Comparison of ENCODE assay signal across 29 cellular contexts in the genomic region with DNA sequence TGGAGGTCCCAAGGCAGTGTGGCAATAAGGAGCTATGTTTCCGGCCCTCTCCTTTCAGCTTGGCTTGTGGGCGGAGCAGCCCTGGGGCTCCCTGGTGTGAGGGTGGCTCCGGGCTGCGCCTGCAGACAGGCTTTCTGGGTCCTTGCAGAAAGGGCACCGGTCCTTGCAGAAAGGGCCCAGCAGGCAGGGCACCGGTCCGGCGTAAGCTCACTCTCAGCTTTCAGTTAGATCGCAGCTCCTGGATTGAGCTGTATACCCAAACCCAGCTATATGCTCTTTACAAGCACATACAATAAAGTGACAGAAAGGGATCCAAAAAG.
"Had no signal": no experiment of that assay in that cellular context is flagged by ENCODE, and none has a peak within 500 bp of the region (broad histone marks: within the 10 kb centered on the region; RNA-seq: fewer than 3 reads in every experiment).

No MANE protein-coding gene starts in this region.

- DNase-seq: activated CD4-positive, alpha-beta memory T cell treated with anti-CD3 and anti-CD28 coated beads, Interleukin-2, amount 10 ng/mL, durations not matched to agents 7 days and 5 days; activated CD4-positive, alpha-beta T cell treated with anti-CD3 and anti-CD28 coated beads for 36 hours; activated CD4-positive, alpha-beta T cell treated with anti-CD3 and anti-CD28 coated beads, Interleukin-2, amount 50 U/mL, for 1 hour; activated CD8-positive, alpha-beta memory T cell treated with anti-CD3 and anti-CD28 coated beads, Interleukin-2, amount 50 U/mL, for 4 hours; activated naive CD4-positive, alpha-beta T cell treated with anti-CD3 and anti-CD28 coated beads, Interleukin-2, amount 50 U/mL, for 16 hours; activated naive CD8-positive, alpha-beta T cell treated with anti-CD3 and anti-CD28 coated beads, Interleukin-2, amount 10 ng/mL, durations not matched to agents 7 days and 5 days; activated T-cell treated with anti-CD3 and anti-CD28 coated beads, Interleukin-2, amount 50 U/mL, for 1 hour; central memory CD4-positive, alpha-beta T cell; MG63; MV-4-11; NCI-H1105; NCI-H146; NCI-H187 treated with DMSO at 0.1 percent for 48 hours; NCI-H2107; NCI-H2171 treated with DMSO at 0.1 percent for 48 hours; NCI-H226; NCI-H526; NK-92 treated with Interleukin-12 subunit alpha and Interleukin-12 subunit beta, amount 100 ng/mL, for 24 hours; OCI-M1; RPMI8226; T-cell; T-helper 2 cell; T1000; WERI-Rb-1 had no signal

- H3K36me3 ChIP-seq: breast epithelium, MG63, WERI-Rb-1 had no signal

- H3K9me3 ChIP-seq: breast epithelium, MG63 had no signal

- H3K27ac ChIP-seq: breast epithelium, SK-N-MC, WERI-Rb-1 had no signal

- H3K4me3 ChIP-seq: breast epithelium, MG63, SK-N-MC had no signal

- H3K4me1 ChIP-seq: breast epithelium had no signal

- H3K27me3 ChIP-seq: MG63 had no signal

- ATAC-seq: activated CD4-positive, alpha-beta T cell treated with anti-CD3 and anti-CD28 coated beads for 36 hours; Panc1; Right ventricle myocardium inferior; T-cell had no signal

- FAIRE-seq: TTC549 had no signal
